Comparison of ENCODE assay signal across 8 cellular contexts in the genomic region with DNA sequence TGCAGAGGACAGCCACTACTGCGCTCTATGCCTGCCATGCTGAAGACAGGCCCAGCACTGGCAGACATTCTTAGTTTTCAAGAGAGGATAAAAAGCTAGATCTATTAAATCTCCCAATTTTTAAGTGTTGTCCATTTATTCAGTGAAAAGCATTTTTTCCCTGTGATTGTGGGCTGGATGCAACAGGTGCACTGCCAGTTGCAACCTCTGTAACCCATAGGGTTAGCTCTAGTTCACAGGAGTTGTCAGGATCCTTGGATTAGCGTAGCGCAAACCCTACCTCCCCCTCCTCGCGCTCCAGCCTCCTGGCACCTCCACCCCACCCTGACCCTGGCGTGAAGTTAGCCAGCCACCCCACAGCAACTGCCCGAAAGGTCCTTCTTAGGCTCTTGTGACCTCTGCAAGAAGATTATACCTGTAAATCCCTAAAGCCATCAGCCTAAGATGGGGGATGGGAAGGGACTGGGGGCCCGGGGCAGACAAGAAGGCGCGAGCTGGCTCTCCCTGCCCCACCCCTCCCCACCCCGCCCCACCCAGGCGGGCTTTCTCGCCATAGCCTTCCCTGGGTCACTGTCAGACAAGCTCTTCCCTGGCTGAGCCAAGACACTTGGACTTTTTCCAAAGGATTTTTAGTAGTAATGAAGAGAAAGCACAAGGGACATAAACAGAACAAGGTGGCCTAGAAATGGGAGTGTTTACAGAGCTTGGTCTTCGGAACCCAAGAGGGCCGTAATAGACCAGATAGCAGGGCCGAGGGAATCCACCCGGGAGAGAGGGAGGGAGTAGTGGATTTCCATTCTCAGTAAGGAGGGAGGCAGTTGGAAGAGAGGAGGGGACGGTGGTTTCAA. TPM values are rescaled to one million over a fixed set of nuclear protein-coding genes. Genes with fewer than 3 reads are reported as not detected.
A peak's percentile ranks its signal among the peaks of the same experiment; 100 is the strongest.
DNase-seq lines count a peak whose midpoint lies in the region; ATAC-seq, FAIRE-seq and TF ChIP-seq lines count a peak whose summit lies in the region.

No MANE protein-coding gene starts in this region.

- H3K36me3 ChIP-seq in CD4-positive, CD25-positive, alpha-beta regulatory T cell (ENCODE audit: control insufficient read depth, insufficient read depth, low read length) = no peaks in the 10 kb centered on the region
- H3K36me3 ChIP-seq in Peyer's patch (no peaks in the 10 kb centered on the region), neuron (ENCODE audit: insufficient read depth, low read length) (no peaks in the 10 kb centered on the region)

- no peak for ATAC-seq in CD4-positive, CD25-positive, alpha-beta regulatory T cell (ENCODE audit: low read depth in 2 of 2)
- ATAC-seq in HG02588 (IDR thresholded peaks at IDR 0.05; ENCODE audit: unreplicated experiment) = no peak

- H3K36me3 Mint-ChIP-seq in CD4-positive, CD25-positive, alpha-beta regulatory T cell = no peaks in the 10 kb centered on the region

- no peaks in the 10 kb centered on the region for H3K9me3 ChIP-seq in CD4-positive, CD25-positive, alpha-beta regulatory T cell (ENCODE audit: control insufficient read depth in 2 of 2, low read length in 2 of 2)
- no peaks in the 10 kb centered on the region for H3K9me3 ChIP-seq in Peyer's patch
- H3K9me3 ChIP-seq in neuron (ENCODE audit: low read length) = no peaks in the 10 kb centered on the region

- H3K4me1 Mint-ChIP-seq in CD4-positive, CD25-positive, alpha-beta regulatory T cell = peaks cover 11 to 20% (median 12%) of the 10 kb centered on the region in 4 donors

- H3K9me3 Mint-ChIP-seq in CD4-positive, CD25-positive, alpha-beta regulatory T cell = peaks cover 0 to 2% (median 0%) of the 10 kb centered on the region in 7 donors

- no peak for FAIRE-seq in D721Med (lab: Jason Lieb, UNC)

- TF ChIP-seq CTCF in Peyer's patch (IDR thresholded peaks at IDR 0.05) (no peak), fibroblast of mammary gland (conservative IDR thresholded peaks at IDR 0.05; ENCODE audit: control insufficient read depth, insufficient read depth, low read depth, low read length) (no peak), GM10248 (IDR thresholded peaks at IDR 0.05; ENCODE audit: control extremely low read depth, extremely low read depth, low read depth, missing control alignments) (no peak), D721Med (IDR thresholded peaks at IDR 0.05; ENCODE audit: insufficient read depth, missing control alignments) (no peak)

- POLR2A ChIA-PET in GM10248 (lab: Yijun Ruan, JAX) = no interaction called here

- no peak overlapping the region for H3K27ac ChIP-seq in CD4-positive, CD25-positive, alpha-beta regulatory T cell (ENCODE audit: insufficient read depth, low read length, poor library complexity, severe bottlenecking)
- peak overlapping the region in 3 of 4 donors; percentile 71 to 85 (median 72) for H3K27ac ChIP-seq in Peyer's patch

- peaks cover 17% of the 10 kb centered on the region for H3K4me1 ChIP-seq in CD4-positive, CD25-positive, alpha-beta regulatory T cell (ENCODE audit: control insufficient read depth, insufficient read depth, low read length, poor library complexity, severe bottlenecking)
- peaks cover 0 to 22% (median 6%) of the 10 kb centered on the region in 4 donors for H3K4me1 ChIP-seq in Peyer's patch
- peaks cover 24% of the 10 kb centered on the region for H3K4me1 ChIP-seq in neuron (ENCODE audit: insufficient read depth, low read length)

- H3K27ac Mint-ChIP-seq in CD4-positive, CD25-positive, alpha-beta regulatory T cell = peak overlapping the region; percentile 32 to 91 (median 91)

- H3K4me3 ChIP-seq in CD4-positive, CD25-positive, alpha-beta regulatory T cell (ENCODE audit: low read depth, low read length) = peak overlapping the region; percentile 37
- H3K4me3 ChIP-seq in Peyer's patch = peak overlapping the region; percentile 51 to 72 (median 67)
- peak overlapping the region; percentile 62 for H3K4me3 ChIP-seq in fibroblast of mammary gland (ENCODE audit: control insufficient read depth, low read depth, low read length)
- H3K4me3 ChIP-seq in neuron (ENCODE audit: low read length) = peak overlapping the region; percentile 50

- H3K27me3 ChIP-seq in CD4-positive, CD25-positive, alpha-beta regulatory T cell (ENCODE audit: control insufficient read depth, insufficient read depth, low read length) = peaks cover 27% of the 10 kb centered on the region
- H3K27me3 ChIP-seq in Peyer's patch (peaks cover 0 to 9% of the 10 kb centered on the region in 2 donors), neuron (ENCODE audit: insufficient read depth, low read length) (peaks cover 33% of the 10 kb centered on the region)

- H3K27me3 Mint-ChIP-seq in CD4-positive, CD25-positive, alpha-beta regulatory T cell = peaks cover 41% of the 10 kb centered on the region

- CTCF ChIA-PET in GM10248 (lab: Yijun Ruan, JAX) = interaction anchor here (1.0 to 6.6 kb wide), 5 partner anchors 9 to 81 kb away, joined by 3 to 39 read pairs (median 27); no protein-coding TSS in a partner anchor

- DNase-seq in CD4-positive, CD25-positive, alpha-beta regulatory T cell = no peak
- DNase-seq in Peyer's patch (peak in 1 of 3 donors; percentile 39), fibroblast of mammary gland (ENCODE audit: low read depth) (peak; percentile 38), GM10248 (ENCODE audit: extremely low spot score) (no peak), D721Med (ENCODE audit: insufficient read length, low spot score) (no peak)
- DNase-seq in activated CD4-positive, CD25-positive, alpha-beta regulatory T cell (lab: John Stamatoyannopoulos, UW) = no peak

- H2AFZ ChIP-seq in neuron (ENCODE audit: low read depth, low read length) = peak overlapping the region; percentile 77

- no peak for TF ChIP-seq POLR2A in Peyer's patch (IDR thresholded peaks at IDR 0.05)

- H3K4me3 Mint-ChIP-seq in CD4-positive, CD25-positive, alpha-beta regulatory T cell = peak overlapping the region; percentile 71 to 87 (median 83)

RNA-seq across cellular contexts. Expression of a gene that starts 31.0 kb away (rescaled TPM):
- total RNA-seq in CD4-positive, CD25-positive, alpha-beta regulatory T cell = 331 TPM
- polyA plus RNA-seq in CD4-positive, CD25-positive, alpha-beta regulatory T cell = 100 to 1,000 TPM; 393 to 507 (median 480) TPM
- 100 to 1,000 TPM; 132 to 345 (median 190) TPM for total RNA-seq in Peyer's patch

RNA-seq across cellular contexts. Expression of a gene that starts 52.9 kb away (rescaled TPM):
- total RNA-seq in CD4-positive, CD25-positive, alpha-beta regulatory T cell = not detected
- not detected for polyA plus RNA-seq in CD4-positive, CD25-positive, alpha-beta regulatory T cell
- total RNA-seq in Peyer's patch = not detected
